24 cellular contexts compared by ENCODE assay signal in genomic region chr3:156098437-156099035, GRCh38. TPM values are rescaled to one million over a fixed set of nuclear protein-coding genes. Genes with fewer than 3 reads are reported as not detected.
DNase-seq lines count a peak whose midpoint lies in the region; ATAC-seq and TF ChIP-seq lines count a peak whose summit lies in the region.
"Had no signal": no experiment of that assay in that cellular context is flagged by ENCODE, and none has a peak within 500 bp of the region (broad histone marks: within the 10 kb centered on the region; RNA-seq: fewer than 3 reads in every experiment).

No MANE protein-coding gene starts in this region.

- DNase-seq in GM12864 (ENCODE audit: low read depth): peak; percentile 4
- DNase-seq in activated naive CD4-positive, alpha-beta T cell (lab: John Stamatoyannopoulos, UW): no peak
- DNase-seq in kidney tubule cell (ENCODE audit: low spot score): no peak
- DNase-seq in PC-9: no peak
- DNase-seq: 8988T; activated CD8-positive, alpha-beta T cell treated with anti-CD3 and anti-CD28 coated beads for 36 hours; amygdala; CD8-positive, alpha-beta T cell; cerebellar nuclear complex; EL; gastrocnemius medialis; NCI-H1092 treated with DMSO at 0.1 percent for 48 hours; NCI-H2171 treated with DMSO at 0.1 percent for 48 hours; NK-92 treated with Interleukin-12 subunit alpha and Interleukin-12 subunit beta, amount 100 ng/mL, for 24 hours; SHP77 treated with DMSO at 0.1 percent for 48 hours; stimulated activated CD4-positive, alpha-beta T cell treated with anti-CD3 and anti-CD28 coated beads, Interleukin-1b, Interleukin-23, amount 100 ng/mL, for 48 hours; stimulated activated CD8-positive, alpha-beta memory T cell treated with anti-CD3 and anti-CD28 coated beads, Interleukin-4, amount 100 ng/mL, for 48 hours; T-helper 9 cell; transverse colon had no signal

- peak; percentile 78 for ATAC-seq in GM19324 (IDR thresholded peaks at IDR 0.05; ENCODE audit: low FRiP score, unreplicated experiment)
- peak; percentile 67 for ATAC-seq in HG02759 (IDR thresholded peaks at IDR 0.05; ENCODE audit: unreplicated experiment)
- peak; percentile 74 for ATAC-seq in HG03469 (IDR thresholded peaks at IDR 0.05; ENCODE audit: unreplicated experiment)
- no peak for ATAC-seq in HG03039 (IDR thresholded peaks at IDR 0.05; ENCODE audit: unreplicated experiment)
- ATAC-seq: activated CD8-positive, alpha-beta T cell treated with anti-CD3 and anti-CD28 coated beads for 36 hours; CD8-positive, alpha-beta T cell; gastrocnemius medialis; GM23338 had no signal

- no peak overlapping the region for H3K4me3 ChIP-seq in GM12864 (ENCODE audit: low read depth, low read length)
- H3K4me3 ChIP-seq in PC-9: no peak overlapping the region
- H3K4me3 ChIP-seq: gastrocnemius medialis, GM23338, transverse colon had no signal

- intact Hi-C loops in PC-9 (cut with micrococcal nuclease; ENCODE audit: unreplicated experiment): no loop called here

- CTCF ChIA-PET in PC-9 (lab: Charles Lee): no interaction called here

- H2AFZ ChIP-seq in PC-9: no peak overlapping the region
- H2AFZ ChIP-seq: GM23338 had no signal

- no peaks in the 10 kb centered on the region for H3K79me2 ChIP-seq in PC-9 (ENCODE audit: low read depth)

- POLR2A ChIA-PET in PC-9 (lab: Charles Lee; ENCODE audit: unreplicated experiment): no interaction called here

- no peaks in the 10 kb centered on the region for H3K4me1 ChIP-seq in PC-9 (replicated peaks; ENCODE audit: insufficient read depth)
- H3K4me1 ChIP-seq: gastrocnemius medialis, transverse colon had no signal

- no peaks in the 10 kb centered on the region for H3K27me3 ChIP-seq in PC-9 (ENCODE audit: insufficient read depth, low read depth)
- H3K27me3 ChIP-seq: gastrocnemius medialis, transverse colon had no signal

- H3K9me3 ChIP-seq in PC-9 (ENCODE audit: insufficient read depth, low read depth): no peaks in the 10 kb centered on the region
- H3K9me3 ChIP-seq: gastrocnemius medialis, transverse colon had no signal

- no peak overlapping the region for H3K27ac ChIP-seq in PC-9
- H3K27ac ChIP-seq: gastrocnemius medialis, transverse colon had no signal

- BruUV-seq in PC-9 (replicated peaks; lab: Mats Ljungman, UMichigan): no TSS peak

- no peaks in the 10 kb centered on the region for H3K9me2 ChIP-seq in PC-9 (ENCODE audit: insufficient read depth)

- no peaks in the 10 kb centered on the region for H3F3A ChIP-seq in PC-9 (ENCODE audit: insufficient read depth, low read depth)

- no peak overlapping the region for H3K4me2 ChIP-seq in PC-9
- H3K4me2 ChIP-seq: GM23338 had no signal

- H3K36me3 ChIP-seq in PC-9 (ENCODE audit: low read depth): no peaks in the 10 kb centered on the region
- H3K36me3 ChIP-seq: gastrocnemius medialis, transverse colon had no signal

- no peaks in the 10 kb centered on the region for H4K20me1 ChIP-seq in PC-9 (ENCODE audit: insufficient read depth)

- TF ChIP-seq CTCF in GM12864 (IDR thresholded peaks at IDR 0.05; ENCODE audit: low read depth, low read length, missing control alignments): no peak
- TF ChIP-seq CTCF in PC-9 (conservative IDR thresholded peaks at IDR 0.05): no peak

RNA-seq across cellular contexts. Expression of gene KCNAB1, which starts 21.8 kb away (rescaled TPM):
- 1.4 and 3.3 TPM in 2 replicates for total RNA-seq in PC-9 (2021)
- total RNA-seq: activated CD8-positive, alpha-beta T cell treated with anti-CD3 and anti-CD28 coated beads for 36 hours; CD8-positive, alpha-beta T cell had no signal
